ENCODE assay signal across 11 cellular contexts in genomic region chr17:31274252-31274651, GRCh38. TPM values are rescaled to one million over a fixed set of nuclear protein-coding genes. Genes with fewer than 3 reads are reported as not detected.
A peak's percentile ranks its signal among the peaks of the same experiment; 100 is the strongest.
DNase-seq lines count a peak whose midpoint lies in the region; ATAC-seq, FAIRE-seq and TF ChIP-seq lines count a peak whose summit lies in the region.
"Had no signal": no experiment of that assay in that cellular context is flagged by ENCODE, and none has a peak within 500 bp of the region (broad histone marks: within the 10 kb centered on the region; RNA-seq: fewer than 3 reads in every experiment).

No MANE protein-coding gene starts in this region.

- H3K4me2 ChIP-seq in astrocyte (ENCODE audit: low read length) (no peak overlapping the region), H9 (ENCODE audit: insufficient read depth, insufficient read length, low read length) (no peak overlapping the region)

- no peak overlapping the region for H4K91ac ChIP-seq in H9 (ENCODE audit: insufficient read length, low read depth, low read length)

- no peak overlapping the region for H2AK5ac ChIP-seq in H9 (ENCODE audit: insufficient read length, low read length)

- no peak overlapping the region for H2BK5ac ChIP-seq in H9 (ENCODE audit: insufficient read length, low read length)

- no peak overlapping the region for H2BK20ac ChIP-seq in H9 (ENCODE audit: low read depth, low read length, poor library complexity, severe bottlenecking)

- H3K4me1 ChIP-seq in astrocyte (ENCODE audit: insufficient read depth, low read length) = peaks cover 11% of the 10 kb centered on the region
- peaks cover 15 to 28% of the 10 kb centered on the region in 2 donors for H3K4me1 ChIP-seq in left lung
- peaks cover 3% of the 10 kb centered on the region; the same call in 1 of the 2 replicates for H3K4me1 ChIP-seq in H9 (ENCODE audit: insufficient read depth, low read length)
- no peaks in the 10 kb centered on the region for H3K4me1 ChIP-seq in CD8-positive, alpha-beta T cell (ENCODE audit: insufficient read depth, low read length)

- no peak overlapping the region for H3T11ph ChIP-seq in H9 (ENCODE audit: low read length)

- H3K9me3 ChIP-seq in astrocyte (ENCODE audit: insufficient read depth, low read depth, low read length) (no peaks in the 10 kb centered on the region), left lung (no peaks in the 10 kb centered on the region), H9 (ENCODE audit: control insufficient read depth, low read depth, low read length) (no peaks in the 10 kb centered on the region)
- no peaks in the 10 kb centered on the region for H3K9me3 ChIP-seq in CD8-positive, alpha-beta T cell (ENCODE audit: low read length)

- no CpG with 5 or more reads among the region's 2 CpGs for WGBS in H9 (ENCODE audit: extremely low coverage, insufficient read length, low lambda C conversion rate)

- H3K14ac ChIP-seq in H9 (ENCODE audit: insufficient read depth, low read length) = no peak overlapping the region

- no peak overlapping the region for H4K5ac ChIP-seq in H9 (ENCODE audit: insufficient read length, low read depth, low read length)

- H3K27me3 ChIP-seq in astrocyte (ENCODE audit: insufficient read depth, low read length) = no peaks in the 10 kb centered on the region
- no peaks in the 10 kb centered on the region for H3K27me3 ChIP-seq in left lung
- no peaks in the 10 kb centered on the region for H3K27me3 ChIP-seq in H9 (ENCODE audit: insufficient read depth, low read length)
- no peaks in the 10 kb centered on the region for H3K27me3 ChIP-seq in CD8-positive, alpha-beta T cell (ENCODE audit: insufficient read depth, low read length)

- H3K9ac ChIP-seq in astrocyte (ENCODE audit: low read length) (no peak overlapping the region), H9 (ENCODE audit: extremely low read depth, insufficient read length, low read length) (no peak overlapping the region)

- H3K36me3 Mint-ChIP-seq in astrocyte (ENCODE audit: low read depth, unreplicated experiment) = peaks cover 6% of the 10 kb centered on the region
- peaks cover 0 to 27% (median 16%) of the 10 kb centered on the region in 3 experiments; a peak in 5 of 7 replicates for H3K36me3 Mint-ChIP-seq in H9 (ENCODE audit: insufficient read depth in 1 of 3, low read depth in 3 of 3)
- H3K36me3 Mint-ChIP-seq in CD8-positive, alpha-beta T cell = peaks cover 6% of the 10 kb centered on the region

- H2BK15ac ChIP-seq in H9 (ENCODE audit: low read depth, low read length) = no peak overlapping the region

- no peak overlapping the region for H2BK12ac ChIP-seq in H9 (ENCODE audit: insufficient read length, low read depth, low read length)

- H4K20me1 ChIP-seq in astrocyte (ENCODE audit: insufficient read depth, low read length) (no peaks in the 10 kb centered on the region), H9 (ENCODE audit: control insufficient read depth, insufficient read depth, insufficient read length) (no peaks in the 10 kb centered on the region)

- no peak overlapping the region for H3K56ac ChIP-seq in H9 (ENCODE audit: insufficient read length, low read depth, low read length)

- H3K27ac Mint-ChIP-seq in astrocyte (ENCODE audit: unreplicated experiment) (no peak overlapping the region), H9 (no peak overlapping the region)
- no peak overlapping the region for H3K27ac Mint-ChIP-seq in CD8-positive, alpha-beta T cell

- H3K4ac ChIP-seq in H9 (ENCODE audit: low read depth, low read length) = no peak overlapping the region

- CTCF ChIA-PET in CD8-positive, alpha-beta T cell (lab: Charles Lee) = no interaction called here

- H3K27ac ChIP-seq in astrocyte (ENCODE audit: low read depth, low read length) (no peak overlapping the region), left lung (peak overlapping the region; percentile 67 to 77), H9 (ENCODE audit: insufficient read length, low read depth, low read length) (no peak overlapping the region)
- H3K27ac ChIP-seq in CD8-positive, alpha-beta T cell (ENCODE audit: low read depth, low read length) = no peak overlapping the region

- DNase-seq in AG20443 (ENCODE audit: low spot score) (peak; percentile 56), Kasumi-1 (lab: John Stamatoyannopoulos, UW) (peak; percentile 56 to 65), astrocyte (ENCODE audit: low read depth) (peak; percentile 27), left lung (no peak), H9 (no peak)
- DNase-seq in CD8-positive, alpha-beta T cell = no peak
- no peak for DNase-seq in central memory CD4-positive, alpha-beta T cell
- no peak for DNase-seq in activated CD4-positive, alpha-beta T cell treated with anti-CD3 and anti-CD28 coated beads for 48 hours
- DNase-seq: activated CD4-positive, CD25-positive, alpha-beta regulatory T cell; NCI-H524 had no signal

- peaks cover 16% of the 10 kb centered on the region for H3K4me1 Mint-ChIP-seq in astrocyte (ENCODE audit: low read depth, unreplicated experiment)
- H3K4me1 Mint-ChIP-seq in H9 = peaks cover 7 to 8% of the 10 kb centered on the region in 2 experiments
- no peaks in the 10 kb centered on the region for H3K4me1 Mint-ChIP-seq in CD8-positive, alpha-beta T cell (ENCODE audit: low read depth)

- H4K8ac ChIP-seq in H9 (replicated peaks; ENCODE audit: insufficient read length, low read depth, low read length) = no peak overlapping the region

- no peak overlapping the region for H2BK120ac ChIP-seq in H9 (ENCODE audit: low read depth, low read length, poor library complexity, severe bottlenecking)

- no peak overlapping the region for H2AFZ ChIP-seq in astrocyte (ENCODE audit: low read depth, low read length)
- H2AFZ ChIP-seq in H9 (ENCODE audit: low read length) = no peak overlapping the region

- H3K4me3 ChIP-seq in astrocyte (ENCODE audit: insufficient read depth, low read depth, low read length) (no peak overlapping the region), left lung (no peak overlapping the region)
- no peak overlapping the region for H3K4me3 ChIP-seq in CD8-positive, alpha-beta T cell (ENCODE audit: low read depth, low read length)

- intact Hi-C loops in left lung (cut with DNase I) = no loop called here
- intact Hi-C loops in CD8-positive, alpha-beta T cell (cut with DNase I, micrococcal nuclease) = no loop called here

- H3K4me3 Mint-ChIP-seq in astrocyte (ENCODE audit: unreplicated experiment) = no peak overlapping the region
- H3K4me3 Mint-ChIP-seq in H9 = no peak overlapping the region
- H3K4me3 Mint-ChIP-seq in CD8-positive, alpha-beta T cell = no peak overlapping the region

- H3K9me3 Mint-ChIP-seq in astrocyte (ENCODE audit: unreplicated experiment) = no peaks in the 10 kb centered on the region
- H3K9me3 Mint-ChIP-seq in H9 = no peaks in the 10 kb centered on the region
- no peaks in the 10 kb centered on the region for H3K9me3 Mint-ChIP-seq in CD8-positive, alpha-beta T cell

- H3K27me3 Mint-ChIP-seq in astrocyte (ENCODE audit: low read depth, unreplicated experiment) = no peaks in the 10 kb centered on the region
- H3K27me3 Mint-ChIP-seq in H9 (ENCODE audit: low read depth) = no peaks in the 10 kb centered on the region
- H3K27me3 Mint-ChIP-seq in CD8-positive, alpha-beta T cell (ENCODE audit: low read depth) = no peaks in the 10 kb centered on the region

- H3K23me2 ChIP-seq in H9 (ENCODE audit: insufficient read length, low read depth, low read length, poor library complexity, severe bottlenecking) = no peaks in the 10 kb centered on the region

- H3K36me3 ChIP-seq in astrocyte (ENCODE audit: insufficient read depth, low read length) = peaks cover 14% of the 10 kb centered on the region
- H3K36me3 ChIP-seq in left lung = peaks cover 0 to 10% of the 10 kb centered on the region in 2 donors
- H3K36me3 ChIP-seq in CD8-positive, alpha-beta T cell (ENCODE audit: insufficient read depth, low read length) = no peaks in the 10 kb centered on the region

- POLR2A ChIA-PET in CD8-positive, alpha-beta T cell (lab: Charles Lee) = no interaction called here

- peak; percentile 29 for FAIRE-seq in astrocyte (lab: Jason Lieb, UNC)

- H3K79me2 ChIP-seq in astrocyte (ENCODE audit: insufficient read depth, low read length) = peaks cover 5% of the 10 kb centered on the region
- no peaks in the 10 kb centered on the region for H3K79me2 ChIP-seq in H9 (ENCODE audit: insufficient read depth, low read length)

- peak; percentile 76 for ATAC-seq in left lung
- ATAC-seq in CD8-positive, alpha-beta T cell = no peak

- no peaks in the 10 kb centered on the region for H3K79me1 ChIP-seq in H9 (ENCODE audit: insufficient read depth, low read depth, low read length, poor library complexity, severe bottlenecking)

- no peak overlapping the region for H3K18ac ChIP-seq in H9 (ENCODE audit: insufficient read length, low read depth, low read length)

- H3K23ac ChIP-seq in H9 (ENCODE audit: insufficient read length, low read depth, low read length) = no peak overlapping the region

- TF ChIP-seq CTCF in astrocyte (IDR thresholded peaks at IDR 0.05; ENCODE audit: insufficient read depth, low read depth, low read length) = no peak
- no peak for TF ChIP-seq CTCF in left lung (IDR thresholded peaks at IDR 0.05)
- TF ChIP-seq CTCF in H9 (conservative IDR thresholded peaks at IDR 0.05) = no peak
- no peak for TF ChIP-seq CTCF in CD8-positive, alpha-beta T cell (IDR thresholded peaks at IDR 0.05)

RNA-seq across cellular contexts. Expression of gene OMG, which starts 22.8 kb away (rescaled TPM):
- total RNA-seq in astrocyte (not detected in 2 replicates), left lung (10 to 100 TPM in 1 of 2 donors, 1 to 10 TPM in 1; 5.0 to 10.7 TPM), H9 (2021) (not detected in 2 replicates)
- under 1 TPM; 0.41 to 0.44 TPM for total RNA-seq in CD8-positive, alpha-beta T cell
- total RNA-seq: Daoy had no signal

RNA-seq across cellular contexts. Expression of gene EVI2B, which starts 39.6 kb away (rescaled TPM):
- total RNA-seq in astrocyte (0.11 TPM in 1 of 2 replicates, not detected in the other), left lung (10 to 100 TPM; 25.1 to 80.4 TPM), H9 (2021) (not detected in 2 replicates)
- total RNA-seq in CD8-positive, alpha-beta T cell = 10 to 100 TPM; 77.5 to 82.0 TPM
- total RNA-seq: Daoy had no signal

RNA-seq across cellular contexts. Expression of gene EVI2A, which starts 47.2 kb away (rescaled TPM):
- total RNA-seq in astrocyte (1.1 TPM in 2 replicates), left lung (10 to 100 TPM; 16.4 to 30.9 TPM), H9 (2021) (not detected in 2 replicates)
- 10 to 100 TPM; 43.3 to 44.4 TPM for total RNA-seq in CD8-positive, alpha-beta T cell

Comparison
In these comparisons a context has a peak if more than half of its experiments do, and no peak if none do; other contexts are left out.
1. DNase-seq: peak in AG20443 (single experiment), Kasumi-1 (2 of 2) and astrocyte (single experiment); none in left lung (0 of 2), H9 (single experiment), CD8-positive, alpha-beta T cell (0 of 7), central memory CD4-positive, alpha-beta T cell (single experiment) and activated CD4-positive, alpha-beta T cell treated with anti-CD3 and anti-CD28 coated beads for 48 hours (single experiment).
2. H3K27ac ChIP-seq: peak in left lung (2 of 2); none in astrocyte (single experiment), H9 (single experiment) and CD8-positive, alpha-beta T cell (single experiment).
3. RNA of gene EVI2B, which starts 39.6 kb away (total RNA-seq): 77.5 to 82.0 TPM in CD8-positive, alpha-beta T cell and 25.1 to 80.4 TPM in left lung; 0.11 TPM in astrocyte and not detected in H9; every median in the first group is over 10 times any median in the second.